ENCODE assay signal across 8 cellular contexts in genomic region chr10:49518982-49519578, GRCh38. TPM values are rescaled to one million over a fixed set of nuclear protein-coding genes. Genes with fewer than 3 reads are reported as not detected.
DNase-seq lines count a peak whose midpoint lies in the region; TF ChIP-seq lines count a peak whose summit lies in the region.

No MANE protein-coding gene starts in this region.

- H3K36me3 ChIP-seq in WERI-Rb-1 (no peaks in the 10 kb centered on the region), neuronal stem cell (replicated peaks in 1 of 2; ENCODE audit: control insufficient read depth in 2 of 2, insufficient read depth in 2 of 2, low read length in 2 of 2) (peaks cover 6 to 18% of the 10 kb centered on the region in 2 donors)

- no peak overlapping the region for H3K23ac ChIP-seq in neuronal stem cell (ENCODE audit: low read depth, low read length, poor library complexity)

- WGBS in neuronal stem cell (ENCODE audit: extremely low coverage in 2 of 2, insufficient read length in 2 of 2, insufficient replicate concordance in 1 of 2), 2 donors, result no CpG with 5 or more reads among the region's 3 CpGs

- no peak overlapping the region for H2BK120ac ChIP-seq in neuronal stem cell (ENCODE audit: low read depth, low read length)

- no peak overlapping the region for H3K14ac ChIP-seq in neuronal stem cell (ENCODE audit: low read length)

- H3K18ac ChIP-seq in neuronal stem cell (ENCODE audit: low read length), result no peak overlapping the region

- no peak overlapping the region for H2BK15ac ChIP-seq in neuronal stem cell (ENCODE audit: low read length)

- no peak overlapping the region for H2AK5ac ChIP-seq in neuronal stem cell (ENCODE audit: low read depth, low read length)

- H4K8ac ChIP-seq in neuronal stem cell (ENCODE audit: low read depth, low read length), result no peak overlapping the region

- H3K4me3 ChIP-seq in WERI-Rb-1 (ENCODE audit: low read depth, low read length), result no peak overlapping the region
- no peak overlapping the region for H3K4me3 ChIP-seq in fibroblast of pulmonary artery (replicated peaks; ENCODE audit: low read depth, low read length)
- no peak overlapping the region for H3K4me3 ChIP-seq in neuronal stem cell (ENCODE audit: low read length in 2 of 2)

- H3K9ac ChIP-seq in neuronal stem cell (ENCODE audit: low read depth, low read length, poor library complexity), result no peak overlapping the region

- no peak overlapping the region for H3K27ac ChIP-seq in WERI-Rb-1
- H3K27ac ChIP-seq in neuronal stem cell (replicated peaks; ENCODE audit: low read length), result no peak overlapping the region

- TF ChIP-seq CTCF in AG09319 (IDR thresholded peaks at IDR 0.05; ENCODE audit: low read depth, low read length) (peak; percentile 67), WERI-Rb-1 (IDR thresholded peaks at IDR 0.05; ENCODE audit: low read depth, low read length) (peak; percentile 32; the same call in 1 of the 2 replicates), fibroblast of pulmonary artery (IDR thresholded peaks at IDR 0.05; ENCODE audit: low read length, missing control alignments) (peak; percentile 69)

- H3K4ac ChIP-seq in neuronal stem cell (ENCODE audit: low read length), result no peak overlapping the region

- DNase-seq in AG09319 (ENCODE audit: extremely low read depth, low read depth), result no peak
- DNase-seq in GM03348 (ENCODE audit: low spot score), result peak; percentile 73
- peak; percentile 36 for DNase-seq in LHCN-M2 (ENCODE audit: low read depth)
- peak; percentile 19 for DNase-seq in WERI-Rb-1
- peak; percentile 75 for DNase-seq in fibroblast of pulmonary artery (ENCODE audit: low read depth)
- DNase-seq in neuronal stem cell (ENCODE audit: low spot score), result peak; percentile 61
- DNase-seq in SHP77 treated with DMSO at 0.1 percent for 48 hours (lab: John Stamatoyannopoulos, UW), result no peak
- no peak for DNase-seq in occipital lobe (lab: John Stamatoyannopoulos, UW)

- no peak overlapping the region for H2BK12ac ChIP-seq in neuronal stem cell (ENCODE audit: low read length)

- H3K79me1 ChIP-seq in neuronal stem cell (ENCODE audit: low read depth, low read length), result no peaks in the 10 kb centered on the region

- no peak overlapping the region for H2AFZ ChIP-seq in neuronal stem cell (ENCODE audit: low read length)

- no peak overlapping the region for H2BK5ac ChIP-seq in neuronal stem cell (ENCODE audit: low read length)

- no peaks in the 10 kb centered on the region for H3K9me3 ChIP-seq in WERI-Rb-1 (ENCODE audit: severe bottlenecking)
- no peaks in the 10 kb centered on the region for H3K9me3 ChIP-seq in neuronal stem cell (replicated peaks in 1 of 2; ENCODE audit: control insufficient read depth in 2 of 2, insufficient read depth in 1 of 2, low read depth in 1 of 2, low read length in 2 of 2)

- no peaks in the 10 kb centered on the region for H3K4me1 ChIP-seq in neuronal stem cell (ENCODE audit: control insufficient read depth in 2 of 2, insufficient read depth in 1 of 2, low read depth in 1 of 2, low read length in 2 of 2)

- H3K27me3 ChIP-seq in WERI-Rb-1 (ENCODE audit: insufficient read depth, low read depth, severe bottlenecking) (no peaks in the 10 kb centered on the region), neuronal stem cell (ENCODE audit: control insufficient read depth in 3 of 3, insufficient read depth in 3 of 3, low read depth in 1 of 3, low read length in 3 of 3) (no peaks in the 10 kb centered on the region)

- H4K91ac ChIP-seq in neuronal stem cell (ENCODE audit: low read depth, low read length, poor library complexity), result no peak overlapping the region

- no peak overlapping the region for H3K4me2 ChIP-seq in neuronal stem cell (ENCODE audit: insufficient read depth, low read length, poor library complexity, severe bottlenecking)

RNA-seq across cellular contexts. Expression of gene ERCC6, which starts 19.8 kb away (rescaled TPM):
- 6.3 and 7.3 TPM in 2 replicates for total RNA-seq in LHCN-M2 (2014; rRNA removed)
- 8.8 TPM for polyA plus RNA-seq in LHCN-M2 (2012)
- polyA plus RNA-seq in neuronal stem cell (2013, experiment 1 of 2), result 4.3 TPM
- polyA plus RNA-seq in neuronal stem cell (2013, experiment 2 of 2), result 3.9 TPM
- 28.5 TPM for total RNA-seq in occipital lobe

Comparison
In these comparisons a context has a peak if more than half of its experiments do, and no peak if none do; other contexts are left out.
1. DNase-seq: peak in GM03348 (single experiment), LHCN-M2 (single experiment), WERI-Rb-1 (single experiment), fibroblast of pulmonary artery (single experiment) and neuronal stem cell (single experiment); none in AG09319 (single experiment), SHP77 treated with DMSO at 0.1 percent for 48 hours (single experiment) and occipital lobe (single experiment).
2. Peak in every context shown above with its lines, with median percentiles within 50 percentile points of each other: CTCF ChIP-seq.